Comparison of ENCODE assay signal across 21 cellular contexts in genomic region chr9:124368692-124369091, GRCh38.
"Had no signal": no experiment of that assay in that cellular context is flagged by ENCODE, and none has a peak within 500 bp of the region (broad histone marks: within the 10 kb centered on the region; RNA-seq: fewer than 3 reads in every experiment).

No MANE protein-coding gene starts in this region.

- ATAC-seq: activated CD8-positive, alpha-beta T cell treated with anti-CD3 and anti-CD28 coated beads, Interleukin-2, amount 10 ng/mL, durations not matched to agents 7 days and 5 days; activated T-cell treated with anti-CD3 and anti-CD28 coated beads, Interleukin-2, amount 50 U/mL, for 4 hours; left cardiac atrium; SK-N-SH treated with all-trans-retinoic acid at 6 μM for 48 hours; stimulated activated naive CD8-positive, alpha-beta T cell treated with anti-CD3 and anti-CD28 coated beads, Interleukin-15, amount 100 ng/mL, for 72 hours; T-cell had no signal

- H3K27me3 Mint-ChIP-seq: activated CD4-positive, alpha-beta T cell treated with anti-CD3 and anti-CD28 coated beads, Interleukin-2, amount 10 ng/mL, durations not matched to agents 7 days and 5 days; stimulated activated naive CD8-positive, alpha-beta T cell treated with anti-CD3 and anti-CD28 coated beads, Interleukin-15, amount 100 ng/mL, for 72 hours; T-cell; type B pancreatic cell had no signal

- H3K4me3 Mint-ChIP-seq: activated CD4-positive, alpha-beta T cell treated with anti-CD3 and anti-CD28 coated beads, Interleukin-2, amount 10 ng/mL, durations not matched to agents 7 days and 5 days; activated CD8-positive, alpha-beta T cell treated with anti-CD3 and anti-CD28 coated beads, Interleukin-2, amount 10 ng/mL, durations not matched to agents 7 days and 5 days; activated T-cell treated with anti-CD3 and anti-CD28 coated beads, Interleukin-2, amount 50 U/mL, for 4 hours; nephron progenitor cell; stimulated activated naive CD8-positive, alpha-beta T cell treated with anti-CD3 and anti-CD28 coated beads, Interleukin-15, amount 100 ng/mL, for 72 hours; T-cell; type B pancreatic cell had no signal

- H3K27ac Mint-ChIP-seq: activated CD4-positive, alpha-beta T cell treated with anti-CD3 and anti-CD28 coated beads, Interleukin-2, amount 10 ng/mL, durations not matched to agents 7 days and 5 days; activated CD8-positive, alpha-beta T cell treated with anti-CD3 and anti-CD28 coated beads, Interleukin-2, amount 10 ng/mL, durations not matched to agents 7 days and 5 days; stimulated activated naive CD8-positive, alpha-beta T cell treated with anti-CD3 and anti-CD28 coated beads, Interleukin-15, amount 100 ng/mL, for 72 hours; type B pancreatic cell had no signal

- H3K9me3 Mint-ChIP-seq: activated CD4-positive, alpha-beta T cell treated with anti-CD3 and anti-CD28 coated beads, Interleukin-2, amount 10 ng/mL, durations not matched to agents 7 days and 5 days; activated T-cell treated with anti-CD3 and anti-CD28 coated beads, Interleukin-2, amount 50 U/mL, for 4 hours; stimulated activated naive CD8-positive, alpha-beta T cell treated with anti-CD3 and anti-CD28 coated beads, Interleukin-15, amount 100 ng/mL, for 72 hours had no signal

- DNase-seq: activated CD4-positive, alpha-beta T cell treated with anti-CD3 and anti-CD28 coated beads, Interleukin-2, amount 10 ng/mL, durations not matched to agents 7 days and 5 days; activated CD4-positive, CD25-positive, alpha-beta regulatory T cell; activated CD8-positive, alpha-beta T cell treated with anti-CD3 and anti-CD28 coated beads, Interleukin-2, amount 10 ng/mL, durations not matched to agents 7 days and 5 days; activated effector memory CD4-positive, alpha-beta T cell treated with anti-CD3 and anti-CD28 coated beads, Interleukin-2, amount 50 U/mL, for 16 hours; activated naive CD4-positive, alpha-beta T cell treated with anti-CD3 and anti-CD28 coated beads, Interleukin-2, amount 50 U/mL, for 16 hours; activated T-cell treated with anti-CD3 and anti-CD28 coated beads, Interleukin-2, amount 50 U/mL, for 4 hours; amniotic stem cell; dermis blood vessel endothelial cell; effector memory CD4-positive, alpha-beta T cell; esophagus squamous epithelium; left cardiac atrium; midbrain; nephron progenitor cell; retina; stimulated activated CD4-positive, alpha-beta T cell treated with anti-CD3 and anti-CD28 coated beads, Interleukin-12 subunit alpha, Interleukin-12 subunit beta, amount 100 ng/mL, for 4 hours; stimulated activated CD4-positive, alpha-beta T cell treated with anti-CD3 and anti-CD28 coated beads, Interleukin-1b, Interleukin-23, amount 100 ng/mL, for 48 hours; stimulated activated naive CD8-positive, alpha-beta T cell treated with anti-CD3 and anti-CD28 coated beads, Interleukin-15, amount 100 ng/mL, for 72 hours; T-cell; T-helper 9 cell had no signal
